ENCODE assay signal across 24 cellular contexts in the genomic region with DNA sequence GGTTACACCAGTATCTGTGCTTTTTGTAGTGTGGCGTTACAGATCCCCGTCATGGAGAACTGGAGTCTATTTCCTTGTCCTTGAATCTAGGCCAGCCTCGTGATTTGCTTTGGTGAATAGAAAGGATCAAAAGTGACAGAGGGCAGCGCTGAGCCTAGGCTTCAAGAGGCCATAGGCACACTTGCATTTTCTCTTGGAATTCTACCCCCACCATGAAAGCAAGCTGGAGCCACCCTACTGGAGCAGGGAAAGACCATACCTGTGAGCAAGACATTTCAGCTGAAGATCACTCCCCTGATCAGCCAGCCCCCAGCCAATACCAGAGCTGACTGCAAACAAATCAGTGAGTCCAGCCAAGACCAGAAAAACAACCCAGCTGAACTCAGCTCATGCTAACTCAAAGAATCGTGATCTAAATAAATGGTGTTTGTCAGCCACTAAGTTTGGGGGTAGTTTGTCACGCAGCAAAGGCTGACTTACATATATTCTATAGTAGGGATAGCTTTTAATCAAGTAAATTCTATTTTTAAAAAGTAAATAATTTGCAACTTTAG.
"Had no signal": no experiment of that assay in that cellular context is flagged by ENCODE, and none has a peak within 500 bp of the region (broad histone marks: within the 10 kb centered on the region; RNA-seq: fewer than 3 reads in every experiment).

No MANE protein-coding gene starts in this region.

- ATAC-seq: activated CD8-positive, alpha-beta T cell treated with anti-CD3 and anti-CD28 coated beads for 36 hours; activated naive CD8-positive, alpha-beta T cell treated with anti-CD3 and anti-CD28 coated beads, Interleukin-2, amount 50 U/mL, for 24 hours; esophagus mucosa; heart right ventricle; left lobe of liver; lower lobe of right lung had no signal

- H3K27ac ChIP-seq: heart right ventricle, lower lobe of right lung, parathyroid adenoma, psoas muscle, spleen, suprapubic skin, tibial artery had no signal

- H3K4me3 Mint-ChIP-seq: activated B cell treated with CpG ODN at 0.5 μM for 24 hours; activated CD8-positive, alpha-beta T cell treated with anti-CD3 and anti-CD28 coated beads for 36 hours; activated naive CD4-positive, alpha-beta T cell treated with anti-CD3 and anti-CD28 coated beads, Interleukin-2, amount 50 U/mL, for 24 hours; activated naive CD8-positive, alpha-beta T cell treated with anti-CD3 and anti-CD28 coated beads, Interleukin-2, amount 50 U/mL, for 24 hours; central memory CD8-positive, alpha-beta T cell; dendritic cell treated with granulocyte-macrophage colony-stimulating factor and Interleukin-4, amounts not matched to agents 40 ng/mL and 50 ng/mL, for 4 days; endodermal cell; naive B cell; neural crest cell had no signal

- H3K27ac Mint-ChIP-seq: activated B cell treated with CpG ODN at 0.5 μM for 24 hours; activated CD8-positive, alpha-beta T cell treated with anti-CD3 and anti-CD28 coated beads for 36 hours; activated naive CD4-positive, alpha-beta T cell treated with anti-CD3 and anti-CD28 coated beads, Interleukin-2, amount 50 U/mL, for 24 hours; activated naive CD8-positive, alpha-beta T cell treated with anti-CD3 and anti-CD28 coated beads, Interleukin-2, amount 50 U/mL, for 24 hours; activated T-helper 2 cell treated with anti-CD3 and anti-CD28 coated beads, Interferon-gamma antibody, Interleukin-2, Interleukin-4, amounts not matched to agents 10 μg/mL and 5 μg/mL and 100 μg/mL, durations not matched to agents 14 hours and 24 hours and 36 hours; dendritic cell treated with granulocyte-macrophage colony-stimulating factor and Interleukin-4, amounts not matched to agents 40 ng/mL and 50 ng/mL, for 4 days; endodermal cell; naive B cell had no signal

- H3K9ac ChIP-seq: parathyroid adenoma had no signal

- H3K79me2 ChIP-seq: parathyroid adenoma had no signal

- H2AFZ ChIP-seq: parathyroid adenoma had no signal

- H3K27me3 ChIP-seq: heart right ventricle, spleen, suprapubic skin, tibial artery had no signal

- H3K36me3 ChIP-seq: heart right ventricle, lower lobe of right lung, spleen, suprapubic skin, tibial artery had no signal

- H3K27me3 Mint-ChIP-seq: activated B cell treated with CpG ODN at 0.5 μM for 24 hours; activated CD8-positive, alpha-beta T cell treated with anti-CD3 and anti-CD28 coated beads for 36 hours; central memory CD8-positive, alpha-beta T cell; dendritic cell treated with granulocyte-macrophage colony-stimulating factor and Interleukin-4, amounts not matched to agents 40 ng/mL and 50 ng/mL, for 4 days had no signal

- H3K9me3 ChIP-seq: heart right ventricle, lower lobe of right lung, psoas muscle, spleen, suprapubic skin, tibial artery had no signal

- H3K36me3 Mint-ChIP-seq: activated naive CD4-positive, alpha-beta T cell treated with anti-CD3 and anti-CD28 coated beads, Interleukin-2, amount 50 U/mL, for 24 hours; naive B cell had no signal

- H3K9me3 Mint-ChIP-seq: activated B cell treated with CpG ODN at 0.5 μM for 24 hours; activated CD8-positive, alpha-beta T cell treated with anti-CD3 and anti-CD28 coated beads for 36 hours; activated naive CD4-positive, alpha-beta T cell treated with anti-CD3 and anti-CD28 coated beads, Interleukin-2, amount 50 U/mL, for 24 hours; dendritic cell treated with granulocyte-macrophage colony-stimulating factor and Interleukin-4, amounts not matched to agents 40 ng/mL and 50 ng/mL, for 4 days; endodermal cell had no signal

- H3K4me1 ChIP-seq: heart right ventricle, lower lobe of right lung, parathyroid adenoma, spleen, suprapubic skin had no signal

- H3K4me3 ChIP-seq: heart right ventricle, lower lobe of right lung, psoas muscle, spleen, suprapubic skin, tibial artery had no signal

- DNase-seq: activated B cell treated with CpG ODN at 0.5 μM for 24 hours; activated CD4-positive, alpha-beta T cell treated with anti-CD3 and anti-CD28 coated beads, Interleukin-2, amount 50 U/mL, for 1 hour; activated CD8-positive, alpha-beta T cell treated with anti-CD3 and anti-CD28 coated beads for 36 hours; activated naive CD8-positive, alpha-beta T cell treated with anti-CD3 and anti-CD28 coated beads, Interleukin-2, amount 50 U/mL, for 24 hours; activated T-cell treated with anti-CD3 and anti-CD28 coated beads, Interleukin-2, amount 50 U/mL, for 48 hours; heart right ventricle; kidney glomerular epithelial cell; lower lobe of right lung; naive B cell; psoas muscle; spleen; stimulated activated naive CD4-positive, alpha-beta T cell; T-helper 2 cell; tibial artery had no signal

- H3K4me1 Mint-ChIP-seq: activated B cell treated with CpG ODN at 0.5 μM for 24 hours; activated naive CD4-positive, alpha-beta T cell treated with anti-CD3 and anti-CD28 coated beads, Interleukin-2, amount 50 U/mL, for 24 hours; activated naive CD8-positive, alpha-beta T cell treated with anti-CD3 and anti-CD28 coated beads, Interleukin-2, amount 50 U/mL, for 24 hours; central memory CD8-positive, alpha-beta T cell had no signal
